23 cellular contexts compared by ENCODE assay signal in genomic region chr2:62045017-62045543, GRCh38.
DNase-seq lines count a peak whose midpoint lies in the region; ATAC-seq and TF ChIP-seq lines count a peak whose summit lies in the region.
"Had no signal": no experiment of that assay in that cellular context is flagged by ENCODE, and none has a peak within 500 bp of the region (broad histone marks: within the 10 kb centered on the region; RNA-seq: fewer than 3 reads in every experiment).

No MANE protein-coding gene starts in this region.

- H3K4me3 Mint-ChIP-seq in MCF 10A (ENCODE audit: unreplicated experiment) = no peak overlapping the region
- no peak overlapping the region for H3K4me3 Mint-ChIP-seq in stimulated activated naive B cell treated with anti-CD40 and anti-IgM and Interleukin-4, amounts not matched to agents 10 μg/mL and 1 μg/mL and 100 μg/mL, for 72 hours
- no peak overlapping the region for H3K4me3 Mint-ChIP-seq in CD4-positive, alpha-beta T cell
- H3K4me3 Mint-ChIP-seq: CD14-positive monocyte had no signal

- H3K27me3 ChIP-seq in mammary epithelial cell (ENCODE audit: insufficient read depth, low read length) (no peaks in the 10 kb centered on the region), HAP-1 (ENCODE audit: low read depth) (no peaks in the 10 kb centered on the region)
- H3K27me3 ChIP-seq in CD4-positive, alpha-beta T cell (ENCODE audit: control insufficient read depth, insufficient read depth, low read length) = no peaks in the 10 kb centered on the region
- H3K27me3 ChIP-seq: BE2C had no signal

- dilution Hi-C loops in mammary epithelial cell (cut with HindIII; ENCODE audit: low sequenced_read_pairs) = no loop called here

- intact Hi-C loops in mammary epithelial cell (cut with micrococcal nuclease) = no loop called here
- intact Hi-C loops in MCF 10A (cut with micrococcal nuclease) = no loop called here
- intact Hi-C loops in CD4-positive, alpha-beta T cell (cut with DNase I, micrococcal nuclease) = no loop called here

- H3K36me3 ChIP-seq in mammary epithelial cell (ENCODE audit: insufficient read depth, low read length) (no peaks in the 10 kb centered on the region), HAP-1 (replicated peaks) (no peaks in the 10 kb centered on the region)
- H3K36me3 ChIP-seq: BE2C had no signal

- no peak overlapping the region for H3K4me2 ChIP-seq in mammary epithelial cell (ENCODE audit: insufficient read depth, low read depth, low read length)

- H3K27ac Mint-ChIP-seq in MCF 10A (ENCODE audit: low read depth, unreplicated experiment) = no peak overlapping the region
- peak overlapping the region; percentile 17 for H3K27ac Mint-ChIP-seq in stimulated activated naive B cell treated with anti-CD40 and anti-IgM and Interleukin-4, amounts not matched to agents 10 μg/mL and 1 μg/mL and 100 μg/mL, for 72 hours
- H3K27ac Mint-ChIP-seq in CD4-positive, alpha-beta T cell = no peak overlapping the region
- H3K27ac Mint-ChIP-seq: CD14-positive monocyte had no signal

- no peaks in the 10 kb centered on the region for H3K27me3 Mint-ChIP-seq in MCF 10A (ENCODE audit: insufficient read depth, unreplicated experiment)
- no peaks in the 10 kb centered on the region for H3K27me3 Mint-ChIP-seq in stimulated activated naive B cell treated with anti-CD40 and anti-IgM and Interleukin-4, amounts not matched to agents 10 μg/mL and 1 μg/mL and 100 μg/mL, for 72 hours
- no peaks in the 10 kb centered on the region for H3K27me3 Mint-ChIP-seq in CD4-positive, alpha-beta T cell

- WGBS in mammary epithelial cell (ENCODE audit: low coverage, missing lambda C conversion rate) = 94% methylated on average over 3 of the region's 3 CpGs

- H3K9me3 ChIP-seq in mammary epithelial cell (replicated peaks; ENCODE audit: insufficient read depth, low read length) = peaks cover 4% of the 10 kb centered on the region
- peaks cover 9% of the 10 kb centered on the region for H3K9me3 ChIP-seq in CD4-positive, alpha-beta T cell (ENCODE audit: control insufficient read depth, low read length)
- peaks cover 4% of the 10 kb centered on the region; the same call in 1 of the 2 replicates for H3K9me3 ChIP-seq in HAP-1
- H3K9me3 ChIP-seq: BE2C had no signal

- POLR2A ChIA-PET in MCF 10A (lab: Yijun Ruan, JAX) = interaction anchor here (0.7 kb wide), 1 partner anchor 11 kb away, joined by 3 read pairs; no protein-coding TSS in a partner anchor
- POLR2A ChIA-PET in CD4-positive, alpha-beta T cell (lab: Charles Lee) = no interaction called here

- no peaks in the 10 kb centered on the region for H3K4me1 Mint-ChIP-seq in MCF 10A (ENCODE audit: insufficient read depth, unreplicated experiment)
- peaks cover 11 to 20% of the 10 kb centered on the region in 2 donors for H3K4me1 Mint-ChIP-seq in stimulated activated naive B cell treated with anti-CD40 and anti-IgM and Interleukin-4, amounts not matched to agents 10 μg/mL and 1 μg/mL and 100 μg/mL, for 72 hours
- H3K4me1 Mint-ChIP-seq in CD4-positive, alpha-beta T cell (ENCODE audit: low read depth) = no peaks in the 10 kb centered on the region

- no peaks in the 10 kb centered on the region for H4K20me1 ChIP-seq in mammary epithelial cell (ENCODE audit: insufficient read depth, low read length)

- TF ChIP-seq CTCF in mammary epithelial cell (conservative IDR thresholded peaks at IDR 0.05 in 1 of 2, IDR thresholded peaks at IDR 0.05 in 1 of 2; ENCODE audit: extremely low read depth in 1 of 2, insufficient read depth in 1 of 2, low read depth in 1 of 2, low read length in 2 of 2) (no peak), MCF 10A (IDR thresholded peaks at IDR 0.05; ENCODE audit: unreplicated experiment) (no peak), fibroblast of mammary gland (conservative IDR thresholded peaks at IDR 0.05; ENCODE audit: control insufficient read depth, insufficient read depth, low read depth, low read length) (no peak)
- TF ChIP-seq CTCF in CD4-positive, alpha-beta T cell (IDR thresholded peaks at IDR 0.05) = no peak

- no peak overlapping the region for H3K9ac ChIP-seq in mammary epithelial cell (ENCODE audit: insufficient read depth, low read length)

- CTCF ChIA-PET in mammary epithelial cell (lab: Charles Lee; ENCODE audit: low non-redundant PET) (no interaction called here), MCF 10A (lab: Yijun Ruan, JAX) (no interaction called here)
- CTCF ChIA-PET in CD4-positive, alpha-beta T cell (lab: Charles Lee) = no interaction called here

- no peak overlapping the region for H3K4me3 ChIP-seq in mammary epithelial cell (replicated peaks in 1 of 3; ENCODE audit: insufficient read depth in 1 of 3, low read depth in 2 of 3, low read length in 3 of 3)
- H3K4me3 ChIP-seq in fibroblast of mammary gland (ENCODE audit: control insufficient read depth, low read depth, low read length) = no peak overlapping the region
- no peak overlapping the region for H3K4me3 ChIP-seq in HAP-1
- H3K4me3 ChIP-seq: SK-N-MC had no signal

- no peak overlapping the region for H2AFZ ChIP-seq in mammary epithelial cell (ENCODE audit: low read depth, low read length)

- H3K27ac ChIP-seq in mammary epithelial cell (ENCODE audit: insufficient read depth, low read depth, low read length) = no peak overlapping the region
- H3K27ac ChIP-seq in CD4-positive, alpha-beta T cell (ENCODE audit: low read depth, low read length) = no peak overlapping the region
- H3K27ac ChIP-seq: RWPE1, SK-N-MC had no signal

- in situ Hi-C loops in mammary epithelial cell (cut with MboI; ENCODE audit: low sequenced_read_pairs in 2 of 2) = no loop called here
- in situ Hi-C loops in HAP-1 (cut with MboI; ENCODE audit: low sequenced_read_pairs) = no loop called here

- no peaks in the 10 kb centered on the region for H3K79me2 ChIP-seq in mammary epithelial cell (ENCODE audit: insufficient read depth, low read length)

- BruUV-seq in mammary epithelial cell (replicated peaks; lab: Mats Ljungman, UMichigan) = no TSS peak
- no TSS peak for BruUV-seq in MCF 10A (replicated peaks; lab: Mats Ljungman, UMichigan)

- no peaks in the 10 kb centered on the region for H3K9me3 Mint-ChIP-seq in MCF 10A (ENCODE audit: unreplicated experiment)
- peaks cover 5% of the 10 kb centered on the region in 2 donors for H3K9me3 Mint-ChIP-seq in stimulated activated naive B cell treated with anti-CD40 and anti-IgM and Interleukin-4, amounts not matched to agents 10 μg/mL and 1 μg/mL and 100 μg/mL, for 72 hours
- no peaks in the 10 kb centered on the region for H3K9me3 Mint-ChIP-seq in CD4-positive, alpha-beta T cell

- H3K4me1 ChIP-seq in mammary epithelial cell (ENCODE audit: insufficient read depth, low read length) (peaks cover 17% of the 10 kb centered on the region), HAP-1 (peaks cover 7% of the 10 kb centered on the region)
- H3K4me1 ChIP-seq: BE2C had no signal

- ATAC-seq in stimulated activated naive B cell treated with anti-CD40 and anti-IgM and Interleukin-4, amounts not matched to agents 10 μg/mL and 1 μg/mL and 100 μg/mL, for 72 hours (replicated peaks) = no peak
- ATAC-seq in CD4-positive, alpha-beta T cell (ENCODE audit: poor library complexity) = no peak

- peak; percentile 10 for DNase-seq in mammary epithelial cell
- DNase-seq in MCF 10A (ENCODE audit: unreplicated experiment) = no peak
- DNase-seq in fibroblast of mammary gland (ENCODE audit: low read depth) = peak; percentile 9
- no peak for DNase-seq in stimulated activated naive B cell treated with anti-CD40 and anti-IgM and Interleukin-4, amounts not matched to agents 10 μg/mL and 1 μg/mL and 100 μg/mL, for 72 hours
- no peak for DNase-seq in CD4-positive, alpha-beta T cell
- DNase-seq in HAP-1 (ENCODE audit: low spot score in 2 of 2) = no peak
- no peak for DNase-seq in NCI-H524 treated with DMSO at 0.1 percent for 48 hours (lab: John Stamatoyannopoulos, UW)
- DNase-seq: 8988T; ACHN; BE2C; Calu3; DMS79 treated with DMSO at 0.1 percent for 48 hours; KG1; MM.1S; NCI-H2029; NCI-H446; NCI-H526; NCI-H82; NK-92 treated with Interleukin-12 subunit alpha and Interleukin-12 subunit beta, amount 100 ng/mL, for 24 hours; SHP77 had no signal

- no peaks in the 10 kb centered on the region for H3K36me3 Mint-ChIP-seq in MCF 10A (ENCODE audit: insufficient read depth, unreplicated experiment)
- peaks cover 17 to 43% of the 10 kb centered on the region in 2 donors for H3K36me3 Mint-ChIP-seq in stimulated activated naive B cell treated with anti-CD40 and anti-IgM and Interleukin-4, amounts not matched to agents 10 μg/mL and 1 μg/mL and 100 μg/mL, for 72 hours
- peaks cover 36% of the 10 kb centered on the region for H3K36me3 Mint-ChIP-seq in CD4-positive, alpha-beta T cell (ENCODE audit: low read depth)

Comparison
In these comparisons a context has a peak if more than half of its experiments do, and no peak if none do; other contexts are left out.
1. DNase-seq: peak in mammary epithelial cell (single experiment) and fibroblast of mammary gland (single experiment); none in MCF 10A (single experiment), stimulated activated naive B cell treated with anti-CD40 and anti-IgM and Interleukin-4, amounts not matched to agents 10 μg/mL and 1 μg/mL and 100 μg/mL, for 72 hours (single experiment), CD4-positive, alpha-beta T cell (0 of 10), HAP-1 (0 of 2) and NCI-H524 treated with DMSO at 0.1 percent for 48 hours (single experiment).